Comparison of ENCODE assay signal across 11 cellular contexts in genomic region chr6:18261877-18262276, GRCh38. TPM values are rescaled to one million over a fixed set of nuclear protein-coding genes. Genes with fewer than 3 reads are reported as not detected.
A peak's percentile ranks its signal among the peaks of the same experiment; 100 is the strongest.
DNase-seq lines count a peak whose midpoint lies in the region; ATAC-seq and TF ChIP-seq lines count a peak whose summit lies in the region.
"Had no signal": no experiment of that assay in that cellular context is flagged by ENCODE, and none has a peak within 500 bp of the region (broad histone marks: within the 10 kb centered on the region; RNA-seq: fewer than 3 reads in every experiment).

No MANE protein-coding gene starts in this region.

- H3K4me1 Mint-ChIP-seq in T-helper 17 cell = peaks cover 42% of the 10 kb centered on the region

- TF ChIP-seq CTCF in GM06990 (IDR thresholded peaks at IDR 0.05; ENCODE audit: insufficient read depth, low read length, poor library complexity, severe bottlenecking) = no peak

- H3K4me1 ChIP-seq in ACC112 (ENCODE audit: control insufficient read depth, insufficient read depth, low read length, unreplicated experiment) = peaks cover 35% of the 10 kb centered on the region

- H3K4me3 Mint-ChIP-seq in T-helper 17 cell = peak overlapping the region; percentile 69

- H3K27me3 ChIP-seq in ACC112 (ENCODE audit: insufficient read depth, low read length) (no peaks in the 10 kb centered on the region), GM06990 (replicated peaks; ENCODE audit: control insufficient read depth, insufficient read depth, low read length) (no peaks in the 10 kb centered on the region)

- H3K9me3 ChIP-seq in T-helper 17 cell (ENCODE audit: control insufficient read depth, low read length, poor library complexity, severe bottlenecking) (no peaks in the 10 kb centered on the region), iPS-18c (ENCODE audit: control insufficient read depth, insufficient read depth, low read length) (no peaks in the 10 kb centered on the region)

- no peak for DNase-seq in GM06990 (ENCODE audit: extremely low read depth, insufficient read length)
- no peak for DNase-seq in T-helper 17 cell
- no peak for DNase-seq in inferior parietal cortex (ENCODE audit: extremely low spot score)
- DNase-seq: foreskin fibroblast, occipital lobe, SIG-M5 had no signal

- H3K36me3 ChIP-seq in ACC112 (ENCODE audit: insufficient read depth, low read length) (peaks cover 12% of the 10 kb centered on the region), GM06990 (ENCODE audit: control insufficient read depth, insufficient read depth, low read length) (peaks cover 1% of the 10 kb centered on the region; the same call in 1 of the 2 replicates)

- H3K36me3 Mint-ChIP-seq in T-helper 17 cell (ENCODE audit: low read depth) = peaks cover 2% of the 10 kb centered on the region

- H3K79me2 ChIP-seq in ACC112 (ENCODE audit: control insufficient read depth, insufficient read depth, low read length, unreplicated experiment) = peaks cover 70% of the 10 kb centered on the region

- H3K27me3 Mint-ChIP-seq in T-helper 17 cell = no peaks in the 10 kb centered on the region

- H3K4me3 ChIP-seq in ACC112 (ENCODE audit: low read depth, low read length) = peak overlapping the region; percentile 94
- H3K4me3 ChIP-seq in GM06990 (replicated peaks; ENCODE audit: low read depth, low read length) = peak overlapping the region; percentile 71
- H3K4me3 ChIP-seq in iPS-18c (ENCODE audit: insufficient read depth, low read depth, low read length) = peak overlapping the region; percentile 93; the same call in 1 of the 2 replicates

- ATAC-seq in T-helper 17 cell (no peak), GM19023 (IDR thresholded peaks at IDR 0.05; ENCODE audit: unreplicated experiment) (no peak), HG02970 (IDR thresholded peaks at IDR 0.05; ENCODE audit: low FRiP score, unreplicated experiment) (no peak), GM19455 (IDR thresholded peaks at IDR 0.05; ENCODE audit: unreplicated experiment) (no peak)

- no peak overlapping the region for H2AFZ ChIP-seq in ACC112 (ENCODE audit: low read length, unreplicated experiment)

- peak overlapping the region; percentile 97 for H3K27ac Mint-ChIP-seq in T-helper 17 cell

- no peak overlapping the region for H3K27ac ChIP-seq in ACC112 (ENCODE audit: low read depth, low read length)

RNA-seq across cellular contexts. Expression of gene DEK, which starts 2.5 kb away (rescaled TPM):
- total RNA-seq in T-helper 17 cell = 10 to 100 TPM; 70.5 to 73.1 TPM
